ENCODE assay signal across 8 cellular contexts in genomic region chr5:170254056-170254455, GRCh38. TPM values are rescaled to one million over a fixed set of nuclear protein-coding genes. Genes with fewer than 3 reads are reported as not detected.
DNase-seq lines count a peak whose midpoint lies in the region; ATAC-seq and TF ChIP-seq lines count a peak whose summit lies in the region.

No MANE protein-coding gene starts in this region.

- H3K4me3 Mint-ChIP-seq in WTC11 = no peak overlapping the region

- no peak for DNase-seq in WTC11 (ENCODE audit: low spot score)
- DNase-seq in fibroblast of mammary gland (ENCODE audit: low read depth) = peak; percentile 33
- no peak for DNase-seq in NCI-H2227 treated with DMSO at 0.1 percent for 48 hours (lab: John Stamatoyannopoulos, UW)
- DNase-seq in cerebellar cortex (ENCODE audit: low spot score) = no peak
- DNase-seq in hippocampal formation (lab: John Stamatoyannopoulos, UW) = no peak
- no peak for DNase-seq in NOMO-1 treated with DMSO at 0.1 percent for 48 hours (lab: John Stamatoyannopoulos, UW; ENCODE audit: unreplicated experiment)

- no peaks in the 10 kb centered on the region for H3K9me3 Mint-ChIP-seq in WTC11

- ATAC-seq in GM18861 (IDR thresholded peaks at IDR 0.05; ENCODE audit: unreplicated experiment) (peak; percentile 96), HG02943 (IDR thresholded peaks at IDR 0.05; ENCODE audit: low read depth, unreplicated experiment) (peak; percentile 93), WTC11 (peak; percentile 66)

- H3K36me3 Mint-ChIP-seq in WTC11 = no peaks in the 10 kb centered on the region

- peak overlapping the region; percentile 32 for H3K27ac Mint-ChIP-seq in WTC11

- H3K4me1 Mint-ChIP-seq in WTC11 = peaks cover 85% of the 10 kb centered on the region

- H3K27me3 Mint-ChIP-seq in WTC11 (ENCODE audit: low read depth) = no peaks in the 10 kb centered on the region; the same call in 1 of the 2 replicates

- CTCF ChIA-PET in WTC11 (lab: Charles Lee) = interaction anchor here (1.8 kb wide), 1 partner anchor 33 kb away, joined by 5 read pairs; no protein-coding TSS in a partner anchor

- TF ChIP-seq CTCF in WTC11 (IDR thresholded peaks at IDR 0.05) (no peak), fibroblast of mammary gland (conservative IDR thresholded peaks at IDR 0.05; ENCODE audit: control insufficient read depth, insufficient read depth, low read depth, low read length) (no peak)

- POLR2A ChIA-PET in WTC11 (lab: Charles Lee) = no interaction called here

- H3K4me3 ChIP-seq in fibroblast of mammary gland (ENCODE audit: control insufficient read depth, low read depth, low read length) = no peak overlapping the region

TF ChIP-seq in WTC11, 78 proteins besides CTCF, POLR2A, EP300 and RAD21:
- no peak for TF ChIP-seq ZBTB43 (CRISPR knock-in tag; IDR thresholded peaks at IDR 0.05)
- no peak for TF ChIP-seq GRHL2 (CRISPR knock-in tag; IDR thresholded peaks at IDR 0.05; ENCODE audit: insufficient replicate concordance, severe bottlenecking)
- TF ChIP-seq NR2C2 (CRISPR knock-in tag; IDR thresholded peaks at IDR 0.05) = no peak
- TF ChIP-seq ZNF121 (CRISPR knock-in tag; IDR thresholded peaks at IDR 0.05) = no peak
- TF ChIP-seq ZNF423 (CRISPR knock-in tag; IDR thresholded peaks at IDR 0.05) = no peak
- TF ChIP-seq AR (CRISPR knock-in tag; IDR thresholded peaks at IDR 0.05) = no peak
- TF ChIP-seq, protein P1, sequence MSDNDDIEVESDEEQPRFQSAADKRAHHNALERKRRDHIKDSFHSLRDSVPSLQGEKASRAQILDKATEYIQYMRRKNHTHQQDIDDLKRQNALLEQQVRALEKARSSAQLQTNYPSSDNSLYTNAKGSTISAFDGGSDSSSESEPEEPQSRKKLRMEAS (CRISPR knock-in tag; IDR thresholded peaks at IDR 0.05) = no peak
- TF ChIP-seq FOXP4 (CRISPR knock-in tag; IDR thresholded peaks at IDR 0.05) = no peak
- no peak for TF ChIP-seq HMGA2 (CRISPR knock-in tag; IDR thresholded peaks at IDR 0.05)
- no peak for TF ChIP-seq ERG (CRISPR knock-in tag; IDR thresholded peaks at IDR 0.05)
- TF ChIP-seq ZNF281 (CRISPR knock-in tag; IDR thresholded peaks at IDR 0.05) = no peak
- TF ChIP-seq CBFB (CRISPR knock-in tag; IDR thresholded peaks at IDR 0.05; ENCODE audit: low read depth) = no peak
- no peak for TF ChIP-seq NR3C1 (CRISPR knock-in tag; conservative IDR thresholded peaks at IDR 0.05; ENCODE audit: low read depth)
- TF ChIP-seq RORB (CRISPR knock-in tag; IDR thresholded peaks at IDR 0.05) = no peak

RNA-seq across cellular contexts. Expression of gene C5orf58, which starts 21.3 kb away (rescaled TPM):
- 2.0 to 3.0 TPM (median 2.1 TPM) in 3 replicates for total RNA-seq in WTC11 (2021)

RNA-seq across cellular contexts. Expression of gene LCP2, which starts 43.5 kb away (rescaled TPM):
- total RNA-seq in WTC11 (2021) = 0.37 to 0.73 TPM (median 0.72 TPM) in 3 replicates
